Comparison of ENCODE assay signal across 20 cellular contexts in the genomic region with DNA sequence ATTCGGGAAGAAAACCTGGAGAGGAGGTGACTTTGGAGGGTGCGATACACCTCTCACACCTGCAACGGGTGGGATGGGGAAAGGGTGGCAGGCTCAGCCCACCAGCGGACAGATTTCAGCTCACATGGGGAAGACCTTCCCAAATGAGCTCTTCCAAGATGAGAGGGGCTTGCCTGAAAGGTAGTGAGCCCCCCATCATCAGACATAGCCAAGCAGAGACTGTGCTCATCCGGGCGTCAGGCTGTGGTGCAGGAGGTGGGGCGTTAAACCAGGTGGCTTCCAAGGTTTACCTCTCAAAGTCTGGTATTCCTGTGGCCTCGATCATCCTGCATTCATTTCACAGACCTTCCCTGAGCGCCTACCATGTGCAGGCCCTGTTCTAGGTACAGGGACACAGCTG.
DNase-seq lines count a peak whose midpoint lies in the region; ATAC-seq and TF ChIP-seq lines count a peak whose summit lies in the region.
"Had no signal": no experiment of that assay in that cellular context is flagged by ENCODE, and none has a peak within 500 bp of the region (broad histone marks: within the 10 kb centered on the region; RNA-seq: fewer than 3 reads in every experiment).

No MANE protein-coding gene starts in this region.

- H3K36me3 Mint-ChIP-seq in activated T-cell treated with anti-CD3 and anti-CD28 coated beads, Interleukin-2, amount 50 U/mL, for 72 hours (ENCODE audit: insufficient read depth in 2 of 2), result peaks cover 0 to 2% of the 10 kb centered on the region in 2 donors
- H3K36me3 Mint-ChIP-seq in activated T-helper 17 cell treated with anti-CD3 and anti-CD28 coated beads, Interleukin-2, amount 50 U/mL, for 72 hours (ENCODE audit: low read depth), result no peaks in the 10 kb centered on the region
- no peaks in the 10 kb centered on the region for H3K36me3 Mint-ChIP-seq in memory B cell

- H3K27me3 Mint-ChIP-seq in activated T-cell treated with anti-CD3 and anti-CD28 coated beads, Interleukin-2, amount 50 U/mL, for 72 hours (ENCODE audit: low read depth), result peaks cover 11% of the 10 kb centered on the region
- H3K27me3 Mint-ChIP-seq in activated T-helper 17 cell treated with anti-CD3 and anti-CD28 coated beads, Interleukin-2, amount 50 U/mL, for 72 hours, result no peaks in the 10 kb centered on the region
- peaks cover 9% of the 10 kb centered on the region for H3K27me3 Mint-ChIP-seq in memory B cell

- CTCF ChIA-PET in OCI-LY7 (lab: Charles Lee; ENCODE audit: unreplicated experiment), result no interaction called here

- H3K27ac ChIP-seq in vagina, result no peak overlapping the region
- no peak overlapping the region for H3K27ac ChIP-seq in OCI-LY7 (ENCODE audit: low read depth, low read length, poor library complexity, severe bottlenecking)
- H3K27ac ChIP-seq: PC-9, right atrium auricular region had no signal

- H3K4me1 ChIP-seq in vagina, result peaks cover 14% of the 10 kb centered on the region
- no peaks in the 10 kb centered on the region for H3K4me1 ChIP-seq in OCI-LY7 (ENCODE audit: insufficient read depth, low read length, poor library complexity, severe bottlenecking)

- no peak for TF ChIP-seq CTCF in vagina (IDR thresholded peaks at IDR 0.05)
- TF ChIP-seq CTCF in OCI-LY7 (conservative IDR thresholded peaks at IDR 0.05; ENCODE audit: low read length), result no peak

- H3K4me2 ChIP-seq in OCI-LY7 (ENCODE audit: low read length), result no peak overlapping the region
- H3K4me2 ChIP-seq: PC-9 had no signal

- no peaks in the 10 kb centered on the region for H3K27me3 ChIP-seq in vagina
- H3K27me3 ChIP-seq: right atrium auricular region had no signal

- no peak for ATAC-seq in activated T-cell treated with anti-CD3 and anti-CD28 coated beads, Interleukin-2, amount 50 U/mL, for 72 hours (replicated peaks in 1 of 2)
- no peak for ATAC-seq in activated T-helper 17 cell treated with anti-CD3 and anti-CD28 coated beads, Interleukin-2, amount 50 U/mL, for 72 hours (replicated peaks)
- no peak for ATAC-seq in memory B cell (ENCODE audit: low read depth)
- ATAC-seq: activated CD4-positive, CD25-positive, alpha-beta regulatory T cell treated with anti-CD3 and anti-CD28 coated beads, Interleukin-2, amount 50 U/mL, for 24 hours had no signal

- peak overlapping the region; percentile 92 to 100 for H3K4me3 Mint-ChIP-seq in activated T-cell treated with anti-CD3 and anti-CD28 coated beads, Interleukin-2, amount 50 U/mL, for 72 hours
- H3K4me3 Mint-ChIP-seq in activated T-helper 17 cell treated with anti-CD3 and anti-CD28 coated beads, Interleukin-2, amount 50 U/mL, for 72 hours, result peak overlapping the region; percentile 95
- H3K4me3 Mint-ChIP-seq in memory B cell, result peak overlapping the region; percentile 16

- H3K9me2 ChIP-seq in OCI-LY7 (ENCODE audit: insufficient read depth, low read length), result no peaks in the 10 kb centered on the region

- no peaks in the 10 kb centered on the region for H3K9me3 Mint-ChIP-seq in activated T-cell treated with anti-CD3 and anti-CD28 coated beads, Interleukin-2, amount 50 U/mL, for 72 hours
- H3K9me3 Mint-ChIP-seq in activated T-helper 17 cell treated with anti-CD3 and anti-CD28 coated beads, Interleukin-2, amount 50 U/mL, for 72 hours, result no peaks in the 10 kb centered on the region
- no peaks in the 10 kb centered on the region for H3K9me3 Mint-ChIP-seq in memory B cell
- H3K9me3 Mint-ChIP-seq: endodermal cell had no signal

- H3K9me3 ChIP-seq in vagina, result no peaks in the 10 kb centered on the region
- H3K9me3 ChIP-seq in OCI-LY7 (ENCODE audit: low read length), result no peaks in the 10 kb centered on the region
- H3K9me3 ChIP-seq: right atrium auricular region had no signal

- POLR2A ChIA-PET in OCI-LY7 (lab: Charles Lee), result interaction anchor here (0.9 to 1.0 kb wide), 2 partner anchors 12 to 94 kb away, joined by 3 read pairs; no protein-coding TSS in a partner anchor

- H3K79me2 ChIP-seq in OCI-LY7 (ENCODE audit: insufficient read depth, low read depth, low read length), result no peaks in the 10 kb centered on the region

- no peaks in the 10 kb centered on the region for H3K36me3 ChIP-seq in vagina
- no peaks in the 10 kb centered on the region for H3K36me3 ChIP-seq in OCI-LY7 (ENCODE audit: insufficient read depth, low read length)

- no peak overlapping the region for H2AFZ ChIP-seq in OCI-LY7 (ENCODE audit: low read length)
- H2AFZ ChIP-seq: PC-9 had no signal

- no peak for TF ChIP-seq POLR2A in vagina (IDR thresholded peaks at IDR 0.05)

- no peaks in the 10 kb centered on the region for H4K20me1 ChIP-seq in OCI-LY7 (ENCODE audit: insufficient read depth, low read length)

- intact Hi-C loops in vagina (cut with DNase I), result no loop called here
- intact Hi-C loops in OCI-LY7 (cut with micrococcal nuclease; ENCODE audit: unreplicated experiment), result no loop called here

- no peak for DNase-seq in activated T-cell treated with anti-CD3 and anti-CD28 coated beads, Interleukin-2, amount 50 U/mL, for 72 hours
- no peak for DNase-seq in activated T-cell treated with anti-CD3 and anti-CD28 coated beads, Interleukin-2, amount 50 U/mL, for 1 hour
- DNase-seq in memory B cell (ENCODE audit: low spot score in 2 of 2) (no peak), vagina (ENCODE audit: extremely low spot score in 2 of 2) (peak; percentile 58 to 93), kidney glomerular epithelial cell (lab: John Stamatoyannopoulos, UW) (no peak), OCI-LY7 (ENCODE audit: low spot score) (no peak), superior temporal gyrus (ENCODE audit: extremely low spot score) (no peak)
- DNase-seq: aorta, Calu3, cerebellar nuclear complex, Kasumi-1, mesendoderm, nucleus accumbens, PC-9, T-helper 9 cell, trophoblast cell had no signal

- H3K27ac Mint-ChIP-seq in activated T-cell treated with anti-CD3 and anti-CD28 coated beads, Interleukin-2, amount 50 U/mL, for 72 hours, result no peak overlapping the region
- H3K27ac Mint-ChIP-seq in activated T-helper 17 cell treated with anti-CD3 and anti-CD28 coated beads, Interleukin-2, amount 50 U/mL, for 72 hours, result no peak overlapping the region
- no peak overlapping the region for H3K27ac Mint-ChIP-seq in memory B cell
- H3K27ac Mint-ChIP-seq: endodermal cell had no signal

- BruUV-seq in OCI-LY7 (replicated peaks; lab: Mats Ljungman, UMichigan), result no TSS peak

- H3K4me1 Mint-ChIP-seq in activated T-cell treated with anti-CD3 and anti-CD28 coated beads, Interleukin-2, amount 50 U/mL, for 72 hours (ENCODE audit: low read depth), result peaks cover 44% of the 10 kb centered on the region
- H3K4me1 Mint-ChIP-seq in activated T-helper 17 cell treated with anti-CD3 and anti-CD28 coated beads, Interleukin-2, amount 50 U/mL, for 72 hours, result peaks cover 11% of the 10 kb centered on the region
- peaks cover 14% of the 10 kb centered on the region for H3K4me1 Mint-ChIP-seq in memory B cell

- H3K4me3 ChIP-seq in vagina, result no peak overlapping the region
- H3K4me3 ChIP-seq in OCI-LY7 (ENCODE audit: low read depth, low read length, poor library complexity, severe bottlenecking), result no peak overlapping the region
- H3K4me3 ChIP-seq: PC-9, right atrium auricular region had no signal

Comparison
In these comparisons a context has a peak if more than half of its experiments do, and no peak if none do; other contexts are left out.
1. DNase-seq: peak in vagina (2 of 2); none in activated T-cell treated with anti-CD3 and anti-CD28 coated beads, Interleukin-2, amount 50 U/mL, for 72 hours (0 of 2), activated T-cell treated with anti-CD3 and anti-CD28 coated beads, Interleukin-2, amount 50 U/mL, for 1 hour (single experiment), memory B cell (0 of 2), kidney glomerular epithelial cell (single experiment), OCI-LY7 (single experiment) and superior temporal gyrus (single experiment).
2. H3K4me3 Mint-ChIP-seq: peak in every context shown above with its lines; median percentile 96 in activated T-cell treated with anti-CD3 and anti-CD28 coated beads, Interleukin-2, amount 50 U/mL, for 72 hours; 95 in activated T-helper 17 cell treated with anti-CD3 and anti-CD28 coated beads, Interleukin-2, amount 50 U/mL, for 72 hours; 16 in memory B cell.